ENCODE assay signal across 20 cellular contexts in the genomic region with DNA sequence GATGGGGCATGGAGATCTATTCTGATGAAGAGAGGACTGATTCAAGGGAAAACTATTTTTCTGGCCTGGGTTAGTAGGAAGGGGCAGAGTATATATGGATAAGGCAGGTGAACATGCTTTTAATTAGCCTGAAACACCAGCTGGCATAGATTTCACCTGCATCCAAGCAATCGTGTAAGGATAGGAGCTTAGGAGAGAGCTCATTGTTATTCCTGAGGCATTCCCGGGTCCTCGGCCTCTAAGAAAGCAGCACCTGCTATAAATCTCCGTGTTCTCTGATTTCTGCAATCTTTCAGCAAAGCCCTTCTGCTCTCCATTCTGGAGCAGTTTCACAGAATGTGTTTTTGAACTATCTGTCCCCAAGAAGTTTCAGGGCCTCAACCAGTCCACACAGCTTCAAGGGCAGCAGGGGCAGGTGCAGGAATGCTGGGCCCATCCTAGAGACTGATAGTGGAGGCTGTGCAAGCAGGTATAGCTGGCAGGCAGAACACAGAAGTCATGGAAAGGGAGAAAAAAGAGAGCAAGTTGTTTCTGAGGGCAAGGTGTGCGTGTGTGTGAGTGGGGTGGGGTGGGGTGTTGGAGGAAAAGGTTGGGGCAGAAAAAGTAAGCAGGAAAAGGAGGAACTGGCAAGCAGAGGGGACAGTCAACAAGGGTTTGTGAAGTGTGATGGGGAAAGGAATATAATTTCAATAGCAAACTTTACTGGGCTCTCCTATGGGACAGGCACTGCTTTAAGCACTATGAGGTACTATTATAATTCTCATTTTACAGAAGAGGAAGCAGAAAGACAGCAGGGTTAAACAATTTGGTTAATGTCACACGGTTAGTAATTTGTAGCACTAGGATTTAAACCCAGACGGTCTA.
"Had no signal": no experiment of that assay in that cellular context is flagged by ENCODE, and none has a peak within 500 bp of the region (broad histone marks: within the 10 kb centered on the region; RNA-seq: fewer than 3 reads in every experiment).

No MANE protein-coding gene starts in this region.

- H2AFZ ChIP-seq: neural progenitor cell had no signal

- H3K9ac ChIP-seq: neural progenitor cell had no signal

- H3K4me1 ChIP-seq: esophagus squamous epithelium, gastroesophageal sphincter, neural progenitor cell, right atrium auricular region had no signal

- H3K4me3 ChIP-seq: esophagus squamous epithelium, gastroesophageal sphincter, lung, neural progenitor cell, ovary, right atrium auricular region had no signal

- H3K27ac Mint-ChIP-seq: natural killer cell treated with Interleukin-12 subunit alpha and Interleukin-12 subunit beta and Interleukin-15 and Interleukin-18, amount 100 ng/mL, for 72 hours; neural progenitor cell had no signal

- DNase-seq: dermis blood vessel endothelial cell; esophagus squamous epithelium; foreskin fibroblast; immature natural killer cell; kidney; left cardiac atrium; left ventricle myocardium superior; mesenchymal stem cell; midbrain; nucleus accumbens; ovary; small intestine; stimulated activated CD4-positive, alpha-beta T cell treated with anti-CD3 and anti-CD28 coated beads, Interleukin-12 subunit alpha, Interleukin-12 subunit beta, amount 100 ng/mL, for 4 hours; stimulated activated naive CD4-positive, alpha-beta T cell treated with Interleukin-2 at 50 U/mL for 16 hours; trophoblast cell had no signal

- H3K9me3 Mint-ChIP-seq: immature natural killer cell; natural killer cell treated with Interleukin-12 subunit alpha and Interleukin-12 subunit beta and Interleukin-15 and Interleukin-18, amount 100 ng/mL, for 72 hours; neural progenitor cell had no signal

- H3K27me3 Mint-ChIP-seq: natural killer cell treated with Interleukin-12 subunit alpha and Interleukin-12 subunit beta and Interleukin-15 and Interleukin-18, amount 100 ng/mL, for 72 hours had no signal

- H3K27ac ChIP-seq: esophagus squamous epithelium, gastroesophageal sphincter, neural progenitor cell, ovary, right atrium auricular region had no signal

- H3K9me3 ChIP-seq: esophagus squamous epithelium, gastroesophageal sphincter, ovary, right atrium auricular region had no signal

- ATAC-seq: gastroesophageal sphincter; left cardiac atrium; left ventricle myocardium superior; natural killer cell treated with Interleukin-12 subunit alpha and Interleukin-12 subunit beta and Interleukin-15 and Interleukin-18, amount 100 ng/mL, for 72 hours had no signal

- H3K27me3 ChIP-seq: esophagus squamous epithelium, gastroesophageal sphincter, neural progenitor cell, ovary, right atrium auricular region had no signal

- H3K36me3 ChIP-seq: esophagus squamous epithelium, gastroesophageal sphincter, neural progenitor cell, ovary, right atrium auricular region had no signal

- H3K4me1 Mint-ChIP-seq: immature natural killer cell, neural progenitor cell had no signal

- H3K4me3 Mint-ChIP-seq: immature natural killer cell; natural killer cell treated with Interleukin-12 subunit alpha and Interleukin-12 subunit beta and Interleukin-15 and Interleukin-18, amount 100 ng/mL, for 72 hours; neural progenitor cell had no signal

- H3K4me2 ChIP-seq: neural progenitor cell had no signal

- H3K36me3 Mint-ChIP-seq: immature natural killer cell; natural killer cell treated with Interleukin-12 subunit alpha and Interleukin-12 subunit beta and Interleukin-15 and Interleukin-18, amount 100 ng/mL, for 72 hours; neural progenitor cell had no signal
